Comparison of ENCODE assay signal across 5 cellular contexts in the genomic region with DNA sequence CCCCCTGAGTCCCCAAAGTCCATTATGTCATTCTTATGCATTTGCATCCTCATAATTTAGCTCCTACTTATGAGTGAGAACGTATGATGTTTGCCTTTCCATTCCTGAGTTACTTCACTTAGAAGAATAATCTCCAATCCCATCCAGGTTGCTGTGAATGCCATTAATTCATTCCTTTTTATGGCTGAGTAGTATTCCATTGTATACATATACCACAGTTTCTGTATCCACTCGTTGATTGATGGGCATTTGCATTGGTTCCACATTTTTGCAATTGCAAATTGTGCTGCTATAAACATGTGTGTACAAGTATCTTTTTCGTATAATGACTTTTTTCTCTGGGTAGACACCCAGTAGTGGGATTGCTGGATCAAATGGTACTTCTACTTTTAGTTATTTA. TPM values are rescaled to one million over a fixed set of nuclear protein-coding genes. Genes with fewer than 3 reads are reported as not detected.
DNase-seq lines count a peak whose midpoint lies in the region; ATAC-seq, FAIRE-seq and TF ChIP-seq lines count a peak whose summit lies in the region.
"Not testable (repeated sequence)": the region's sequence is repeated elsewhere in the genome, so short reads cannot be mapped to it uniquely, and the experiment has no call there.

No MANE protein-coding gene starts in this region.

- not testable (repeated sequence) for H3K4me3 ChIP-seq in A549; OCI-LY7 (ENCODE audit: low read depth, low read length, poor library complexity, severe bottlenecking); GM12878; HepG2 (replicated peaks in 1 of 3; ENCODE audit: insufficient read depth in 1 of 3, low read depth in 2 of 3, low read length in 3 of 3)

- peaks cover 42% of the 10 kb centered on the region for H3K36me3 ChIP-seq in OCI-LY7 (ENCODE audit: insufficient read depth, low read length)
- H3K36me3 ChIP-seq in GM12878 (ENCODE audit: control insufficient read depth in 2 of 2, insufficient read depth in 2 of 2, low read length in 1 of 2); HepG2 (replicated peaks in 1 of 2; ENCODE audit: control insufficient read depth in 1 of 2, insufficient read depth in 2 of 2, low read length in 2 of 2): not testable (repeated sequence)

- CTCF ChIA-PET in A549 (lab: Yijun Ruan, JAX) (interaction anchor here (0.6 to 0.9 kb wide), 3 partner anchors 98 to 957 kb away, joined by 3 read pairs; partner anchors contain the start of gene RESF1), GM12878 (lab: Yijun Ruan, JAX) (interaction anchor here (0.9 to 1.4 kb wide), 2 partner anchors 25 to 43 kb away, joined by 3 to 4 read pairs; no protein-coding TSS in a partner anchor)
- CTCF ChIA-PET in OCI-LY7 (lab: Charles Lee; ENCODE audit: unreplicated experiment); HepG2 (lab: Yijun Ruan, JAX; ENCODE audit: low intra/inter-chr PET ratio, low total read pairs): not testable (repeated sequence)

- in situ Hi-C loops in GM12878 (cut with MboI); HepG2 (cut with HindIII; ENCODE audit: extremely low pct_ligation_motif_present, low pct_unique_long_range_greater_than_20kb): not testable (repeated sequence)

- not testable (repeated sequence) for TF ChIP-seq POLR2A in A549 (IDR thresholded peaks at IDR 0.05; ENCODE audit: low read length); GM12878 (IDR thresholded peaks at IDR 0.05; ENCODE audit: low read depth, low read length); HepG2 (IDR thresholded peaks at IDR 0.05; ENCODE audit: insufficient read depth in 1 of 2, low read depth in 2 of 2, low read length in 2 of 2)

- not testable (repeated sequence) for H3K9me2 ChIP-seq in OCI-LY7 (ENCODE audit: insufficient read depth, low read length)

- TF ChIP-seq CTCF in A549 (IDR thresholded peaks at IDR 0.05); OCI-LY7 (conservative IDR thresholded peaks at IDR 0.05; ENCODE audit: low read length); GM12878 (IDR thresholded peaks at IDR 0.05 in 2 of 3, conservative IDR thresholded peaks at IDR 0.05 in 1 of 3; ENCODE audit: control insufficient read depth in 2 of 3, extremely low read depth in 1 of 3, insufficient read depth in 1 of 3, low read depth in 3 of 3, low read length in 3 of 3); HepG2 (CRISPR knock-in tag; IDR thresholded peaks at IDR 0.05): not testable (repeated sequence)

- not testable (repeated sequence) for H3K4me1 ChIP-seq in A549; GM12878 (ENCODE audit: control insufficient read depth, insufficient read depth, low read length); HepG2 (ENCODE audit: insufficient read depth, low read length)
- peaks cover 22% of the 10 kb centered on the region for H3K4me1 ChIP-seq in OCI-LY7 (ENCODE audit: insufficient read depth, low read length, poor library complexity, severe bottlenecking)

- not testable (repeated sequence) for ATAC-seq in A549, SK-N-SH treated with all-trans-retinoic acid at 6 μM for 48 hours, GM12878, HepG2

- not testable (repeated sequence) for H3K27me3 ChIP-seq in GM12878 (replicated peaks in 1 of 2; ENCODE audit: control insufficient read depth in 2 of 2, insufficient read depth in 2 of 2, low read length in 1 of 2); HepG2 (ENCODE audit: control insufficient read depth in 1 of 2, insufficient read depth in 2 of 2, low read length in 2 of 2)

- not testable (repeated sequence) for H3K9ac ChIP-seq in GM12878 (ENCODE audit: control insufficient read depth, insufficient read depth, low read length); HepG2 (ENCODE audit: insufficient read depth, low read depth, low read length)

- intact Hi-C loops in OCI-LY7 (cut with micrococcal nuclease; ENCODE audit: unreplicated experiment); GM12878 (cut with micrococcal nuclease; ENCODE audit: unreplicated experiment); HepG2 (cut with micrococcal nuclease; ENCODE audit: unreplicated experiment): not testable (repeated sequence)

- TF ChIP-seq RAD21 in A549 (conservative IDR thresholded peaks at IDR 0.05 in 1 of 2, IDR thresholded peaks at IDR 0.05 in 1 of 2); GM12878 (IDR thresholded peaks at IDR 0.05; ENCODE audit: insufficient read depth, low read depth, low read length); HepG2 (CRISPR knock-in tag; IDR thresholded peaks at IDR 0.05): not testable (repeated sequence)

- H2AFZ ChIP-seq in OCI-LY7 (ENCODE audit: low read length); GM12878 (ENCODE audit: control insufficient read depth, low read depth, low read length); HepG2 (ENCODE audit: low read length): not testable (repeated sequence)

- not testable (repeated sequence) for H3K79me2 ChIP-seq in OCI-LY7 (ENCODE audit: insufficient read depth, low read depth, low read length); GM12878 (ENCODE audit: control insufficient read depth, insufficient read depth, low read length); HepG2 (ENCODE audit: insufficient read depth, low read length)

- H3K27ac ChIP-seq in A549; OCI-LY7 (ENCODE audit: low read depth, low read length, poor library complexity, severe bottlenecking); GM12878 (ENCODE audit: control insufficient read depth, insufficient read depth); HepG2 (ENCODE audit: extremely low read length, insufficient read depth, low read length): not testable (repeated sequence)

- BruUV-seq in OCI-LY7 (replicated peaks; lab: Mats Ljungman, UMichigan) (TSS peak; percentile 55), GM12878 (replicated peaks; lab: Mats Ljungman, UMichigan) (TSS peak; percentile 78)
- not testable (repeated sequence) for BruUV-seq in HepG2 (replicated peaks; lab: Mats Ljungman, UMichigan)

- H3K4me2 ChIP-seq in A549; OCI-LY7 (ENCODE audit: low read length); GM12878 (ENCODE audit: control insufficient read depth, insufficient read depth); HepG2 (ENCODE audit: low read depth, low read length): not testable (repeated sequence)

- not testable (repeated sequence) for TF ChIP-seq EP300 in A549 (IDR thresholded peaks at IDR 0.05); GM12878 (IDR thresholded peaks at IDR 0.05; ENCODE audit: borderline replicate concordance in 1 of 2, control insufficient read depth in 1 of 2, low read depth in 2 of 2, low read length in 2 of 2); HepG2 (IDR thresholded peaks at IDR 0.05; ENCODE audit: low read depth in 2 of 2, low read length in 2 of 2); HepG2 (CRISPR knock-in tag; IDR thresholded peaks at IDR 0.05; ENCODE audit: borderline replicate concordance)

- SMC1A ChIA-PET in GM12878 (lab: Charles Lee; ENCODE audit: uncharacterized antibody, unreplicated experiment): interaction anchor here (0.7 to 2.1 kb wide), 8 partner anchors 8 to 206 kb away, joined by 3 to 9 read pairs (median 3); partner anchors contain the start of gene AMN1

- POLR2A ChIA-PET in A549 (lab: Yijun Ruan, JAX); HepG2 (lab: Yijun Ruan, JAX): not testable (repeated sequence)
- POLR2A ChIA-PET in OCI-LY7 (lab: Charles Lee): interaction anchor here (0.6 to 1.2 kb wide), 2 partner anchors 25 to 95 kb away, joined by 3 to 4 read pairs; no protein-coding TSS in a partner anchor
- POLR2A ChIA-PET in GM12878 (lab: Charles Lee): interaction anchor here (0.7 kb wide), 1 partner anchor 25 kb away, joined by 4 read pairs; no protein-coding TSS in a partner anchor

- not testable (repeated sequence) for H4K20me1 ChIP-seq in OCI-LY7 (ENCODE audit: insufficient read depth, low read length); GM12878 (ENCODE audit: control insufficient read depth, insufficient read depth); HepG2 (ENCODE audit: insufficient read depth, low read length)

- not testable (repeated sequence) for H3K9me3 ChIP-seq in A549; GM12878 (replicated peaks; ENCODE audit: control insufficient read depth, insufficient read depth, low read length); HepG2 (ENCODE audit: low read length)
- peaks cover 11% of the 10 kb centered on the region; the same call in 1 of the 2 replicates for H3K9me3 ChIP-seq in OCI-LY7 (ENCODE audit: low read length)

- WGBS in A549 (ENCODE audit: missing lambda C conversion rate): 88% methylated on average over 3 of the region's 3 CpGs
- 98% methylated on average over 3 of the region's 3 CpGs for WGBS in GM12878 (ENCODE audit: insufficient coverage, insufficient replicate concordance, low lambda C conversion rate, missing lambda C conversion rate)
- 91% methylated on average over 3 of the region's 3 CpGs for WGBS in HepG2 (ENCODE audit: low lambda C conversion rate)

- DNase-seq in A549 (ENCODE audit: low read depth in 1 of 2, low spot score in 1 of 2); OCI-LY7 (ENCODE audit: low spot score); GM12878 (ENCODE audit: low read depth, low spot score); HepG2 (ENCODE audit: low spot score): not testable (repeated sequence)

- FAIRE-seq in A549 (lab: Jason Lieb, UNC); GM12878 (lab: Jason Lieb, UNC); HepG2 (lab: Jason Lieb, UNC): not testable (repeated sequence)

- RAD21 ChIA-PET in GM12878 (lab: Charles Lee; ENCODE audit: unreplicated experiment): interaction anchor here (1.0 to 1.2 kb wide), 3 partner anchors 9 to 206 kb away, joined by 3 to 5 read pairs (median 3); no protein-coding TSS in a partner anchor

RNA-seq across cellular contexts. Expression of gene ETFBKMT, which starts 30.4 kb away (rescaled TPM):
- polyA plus RNA-seq in A549 (2011; rRNA removed) (1.4 and 1.7 TPM in 2 replicates), A549 (2017; fragmentation: RNase III; extraction: RNeasy Plus Mini Kit Qiagen cat#74134 plus additional on column Dnase treatment) (0.63 to 1.1 TPM (median 0.87 TPM) in 3 replicates), GM12878 (2011; rRNA removed) (0.75 and 0.77 TPM in 2 replicates), GM12878 (2014; fragmentation: Illumina TruSeq; extraction: Trizol) (0.14 and 0.25 TPM in 2 replicates), GM12878 (2014; fragmentation: Nextera tagmentation; extraction: Ambion mirVana) (under 1 TPM; 0.49 to 0.79 TPM), GM12878 (2014; rRNA removed) (0.36 and 0.49 TPM in 2 replicates), GM12878 (2016; fragmentation: Nextera tagmentation; extraction: Ambion mirVana) (1 to 10 TPM in 1 of 2 experiments, under 1 TPM in 1; 0.84 to 1.1 TPM), HepG2 (2011; rRNA removed) (0.29 and 0.62 TPM in 2 replicates)
- 0.43 and 0.59 TPM in 2 replicates for polyA plus RNA-seq in A549 (2012; cell fraction: cytosol; rRNA removed)
- polyA plus RNA-seq in A549 (2012; cell fraction: nucleus; rRNA removed): 0.13 and 0.43 TPM in 2 replicates
- 1.5 TPM in 2 replicates for polyA minus RNA-seq in A549 (2011; rRNA and poly(A)+ RNA removed)
- 0.54 and 0.92 TPM in 2 replicates for total RNA-seq in OCI-LY7 (2014; rRNA removed; shearing (Covaris generic))
- total RNA-seq in OCI-LY7 (2022) (2.8 and 3.0 TPM in 2 replicates), GM12878 (2014; rRNA removed) (0.60 and 0.68 TPM in 2 replicates), GM12878 (2014; rRNA removed; fragmentation: Illumina TruSeq; extraction: Trizol) (0.37 and 0.63 TPM in 2 replicates), GM12878 (2021) (0.56 and 1.4 TPM in 2 replicates), HepG2 (2016; rRNA removed; fragmentation: Illumina TruSeq; extraction: Trizol) (0.93 and 1.1 TPM in 2 replicates)
- total RNA-seq in GM12878 (2013; cell fraction: nucleolus; rRNA removed): 0.77 and 1.4 TPM in 2 replicates
- 0.38 TPM for polyA plus RNA-seq in GM12878 (2011; ENCODE audit: low read depth)
- polyA plus RNA-seq in GM12878 (2011; cell fraction: cytosol; rRNA removed): 0.64 TPM in 2 replicates
- 0.27 and 0.32 TPM in 2 replicates for polyA plus RNA-seq in GM12878 (2011; cell fraction: nucleus; rRNA removed)
- polyA plus RNA-seq in GM12878 (2012): 0.45 and 0.61 TPM in 2 replicates
- 0.46 and 0.66 TPM in 2 replicates for polyA minus RNA-seq in GM12878 (2011; rRNA and poly(A)+ RNA removed)
- polyA minus RNA-seq in GM12878 (2011; cell fraction: cytosol; rRNA and poly(A)+ RNA removed): not detected in 2 replicates
- polyA minus RNA-seq in GM12878 (2011; cell fraction: nucleus; rRNA and poly(A)+ RNA removed): 0.24 and 1.3 TPM in 2 replicates
- total RNA-seq in HepG2 (2016; cell fraction: cytosol; rRNA removed; fragmentation: Illumina TruSeq; extraction: Trizol; ENCODE audit: low read depth): 0.30 and 0.44 TPM in 2 replicates
- total RNA-seq in HepG2 (2016; cell fraction: insoluble cytoplasmic fraction; rRNA removed; fragmentation: Illumina TruSeq; extraction: Trizol): 0.71 and 0.73 TPM in 2 replicates
- total RNA-seq in HepG2 (2016; cell fraction: membrane; rRNA removed; fragmentation: Illumina TruSeq; extraction: Trizol): 0.56 and 1.1 TPM in 2 replicates
- total RNA-seq in HepG2 (2016; cell fraction: nucleus; rRNA removed; fragmentation: Illumina TruSeq; extraction: Trizol): 0.31 and 0.97 TPM in 2 replicates
- 0.21 and 0.33 TPM in 2 replicates for polyA plus RNA-seq in HepG2 (2011; cell fraction: cytosol; rRNA removed)
- 0.23 and 0.28 TPM in 2 replicates for polyA plus RNA-seq in HepG2 (2011; cell fraction: nucleus; rRNA removed)
- 0.71 and 1.0 TPM in 2 replicates for polyA plus RNA-seq in HepG2 (2012)
- polyA plus RNA-seq in HepG2 (2016; cell fraction: cytosol; fragmentation: Illumina TruSeq; extraction: Trizol; ENCODE audit: low read depth): 0.20 and 0.35 TPM in 2 replicates
- 0.68 and 0.74 TPM in 2 replicates for polyA plus RNA-seq in HepG2 (2016; cell fraction: insoluble cytoplasmic fraction; fragmentation: Illumina TruSeq; extraction: Trizol; ENCODE audit: low read depth)
- polyA plus RNA-seq in HepG2 (2016; cell fraction: membrane; fragmentation: Illumina TruSeq; extraction: Trizol; ENCODE audit: low read depth): 0.41 and 0.48 TPM in 2 replicates
- 0.51 and 0.63 TPM in 2 replicates for polyA plus RNA-seq in HepG2 (2016; cell fraction: nucleus; fragmentation: Illumina TruSeq; extraction: Trizol; ENCODE audit: insufficient read depth, low read depth)
- polyA minus RNA-seq in HepG2 (2011; rRNA and poly(A)+ RNA removed; ENCODE audit: low replicate concordance): 0.10 and 0.19 TPM in 2 replicates
- 0.69 TPM in 1 of 2 replicates, not detected in the other for polyA minus RNA-seq in HepG2 (2011; cell fraction: cytosol; rRNA and poly(A)+ RNA removed)
- 0.64 and 1.1 TPM in 2 replicates for polyA minus RNA-seq in HepG2 (2011; cell fraction: nucleus; rRNA and poly(A)+ RNA removed)

RNA-seq across cellular contexts. Expression of gene AMN1, which starts 38.9 kb away (rescaled TPM):
- polyA plus RNA-seq in A549 (2011; rRNA removed) (50.9 and 53.3 TPM in 2 replicates), A549 (2017; fragmentation: RNase III; extraction: RNeasy Plus Mini Kit Qiagen cat#74134 plus additional on column Dnase treatment) (14.8 to 20.0 TPM (median 18.5 TPM) in 3 replicates), GM12878 (2011; rRNA removed) (15.9 and 23.5 TPM in 2 replicates), GM12878 (2014; fragmentation: Illumina TruSeq; extraction: Trizol) (7.8 and 22.9 TPM in 2 replicates), GM12878 (2014; fragmentation: Nextera tagmentation; extraction: Ambion mirVana) (10 to 100 TPM; 15.2 to 19.3 TPM), GM12878 (2014; rRNA removed) (7.0 and 10.3 TPM in 2 replicates), GM12878 (2016; fragmentation: Nextera tagmentation; extraction: Ambion mirVana) (1 to 10 TPM; 8.8 to 9.8 TPM), HepG2 (2011; rRNA removed) (26.3 and 26.5 TPM in 2 replicates)
- 10.5 and 10.9 TPM in 2 replicates for polyA plus RNA-seq in A549 (2012; cell fraction: cytosol; rRNA removed)
- polyA plus RNA-seq in A549 (2012; cell fraction: nucleus; rRNA removed): 3.2 and 5.9 TPM in 2 replicates
- 11.2 and 15.8 TPM in 2 replicates for polyA minus RNA-seq in A549 (2011; rRNA and poly(A)+ RNA removed)
- total RNA-seq in OCI-LY7 (2014; rRNA removed; shearing (Covaris generic)): 14.1 and 20.1 TPM in 2 replicates
- total RNA-seq in OCI-LY7 (2022) (12.6 and 15.2 TPM in 2 replicates), GM12878 (2014; rRNA removed) (6.8 and 7.5 TPM in 2 replicates), GM12878 (2014; rRNA removed; fragmentation: Illumina TruSeq; extraction: Trizol) (7.3 and 7.8 TPM in 2 replicates), GM12878 (2021) (5.3 and 5.4 TPM in 2 replicates), HepG2 (2016; rRNA removed; fragmentation: Illumina TruSeq; extraction: Trizol) (7.5 and 11.3 TPM in 2 replicates)
- total RNA-seq in GM12878 (2013; cell fraction: nucleolus; rRNA removed): 28.2 and 31.0 TPM in 2 replicates
- polyA plus RNA-seq in GM12878 (2011; ENCODE audit: low read depth): 3.7 TPM
- polyA plus RNA-seq in GM12878 (2011; cell fraction: cytosol; rRNA removed): 6.1 and 10.1 TPM in 2 replicates
- 6.8 and 9.1 TPM in 2 replicates for polyA plus RNA-seq in GM12878 (2011; cell fraction: nucleus; rRNA removed)
- polyA plus RNA-seq in GM12878 (2012): 3.2 and 8.9 TPM in 2 replicates
- polyA minus RNA-seq in GM12878 (2011; rRNA and poly(A)+ RNA removed): 5.8 and 8.9 TPM in 2 replicates
- 1.9 and 4.0 TPM in 2 replicates for polyA minus RNA-seq in GM12878 (2011; cell fraction: cytosol; rRNA and poly(A)+ RNA removed)
- 2.8 and 5.1 TPM in 2 replicates for polyA minus RNA-seq in GM12878 (2011; cell fraction: nucleus; rRNA and poly(A)+ RNA removed)
- 7.7 and 9.1 TPM in 2 replicates for total RNA-seq in HepG2 (2016; cell fraction: cytosol; rRNA removed; fragmentation: Illumina TruSeq; extraction: Trizol; ENCODE audit: low read depth)
- total RNA-seq in HepG2 (2016; cell fraction: insoluble cytoplasmic fraction; rRNA removed; fragmentation: Illumina TruSeq; extraction: Trizol): 8.3 and 9.6 TPM in 2 replicates
- total RNA-seq in HepG2 (2016; cell fraction: membrane; rRNA removed; fragmentation: Illumina TruSeq; extraction: Trizol): 8.9 and 9.0 TPM in 2 replicates
- total RNA-seq in HepG2 (2016; cell fraction: nucleus; rRNA removed; fragmentation: Illumina TruSeq; extraction: Trizol): 6.7 and 6.8 TPM in 2 replicates
- polyA plus RNA-seq in HepG2 (2011; cell fraction: cytosol; rRNA removed): 13.9 and 26.8 TPM in 2 replicates
- 10.6 and 16.4 TPM in 2 replicates for polyA plus RNA-seq in HepG2 (2011; cell fraction: nucleus; rRNA removed)
- 20.1 and 34.9 TPM in 2 replicates for polyA plus RNA-seq in HepG2 (2012)
- polyA plus RNA-seq in HepG2 (2016; cell fraction: cytosol; fragmentation: Illumina TruSeq; extraction: Trizol; ENCODE audit: low read depth): 3.8 and 4.5 TPM in 2 replicates
- 9.2 and 10.1 TPM in 2 replicates for polyA plus RNA-seq in HepG2 (2016; cell fraction: insoluble cytoplasmic fraction; fragmentation: Illumina TruSeq; extraction: Trizol; ENCODE audit: low read depth)
- 7.3 and 8.2 TPM in 2 replicates for polyA plus RNA-seq in HepG2 (2016; cell fraction: membrane; fragmentation: Illumina TruSeq; extraction: Trizol; ENCODE audit: low read depth)
- 8.4 and 8.8 TPM in 2 replicates for polyA plus RNA-seq in HepG2 (2016; cell fraction: nucleus; fragmentation: Illumina TruSeq; extraction: Trizol; ENCODE audit: insufficient read depth, low read depth)
- polyA minus RNA-seq in HepG2 (2011; rRNA and poly(A)+ RNA removed; ENCODE audit: low replicate concordance): 3.4 and 6.6 TPM in 2 replicates
- 9.8 and 12.4 TPM in 2 replicates for polyA minus RNA-seq in HepG2 (2011; cell fraction: cytosol; rRNA and poly(A)+ RNA removed)
- 15.1 and 20.8 TPM in 2 replicates for polyA minus RNA-seq in HepG2 (2011; cell fraction: nucleus; rRNA and poly(A)+ RNA removed)
